Comparison of ENCODE assay signal across 9 cellular contexts in the genomic region with DNA sequence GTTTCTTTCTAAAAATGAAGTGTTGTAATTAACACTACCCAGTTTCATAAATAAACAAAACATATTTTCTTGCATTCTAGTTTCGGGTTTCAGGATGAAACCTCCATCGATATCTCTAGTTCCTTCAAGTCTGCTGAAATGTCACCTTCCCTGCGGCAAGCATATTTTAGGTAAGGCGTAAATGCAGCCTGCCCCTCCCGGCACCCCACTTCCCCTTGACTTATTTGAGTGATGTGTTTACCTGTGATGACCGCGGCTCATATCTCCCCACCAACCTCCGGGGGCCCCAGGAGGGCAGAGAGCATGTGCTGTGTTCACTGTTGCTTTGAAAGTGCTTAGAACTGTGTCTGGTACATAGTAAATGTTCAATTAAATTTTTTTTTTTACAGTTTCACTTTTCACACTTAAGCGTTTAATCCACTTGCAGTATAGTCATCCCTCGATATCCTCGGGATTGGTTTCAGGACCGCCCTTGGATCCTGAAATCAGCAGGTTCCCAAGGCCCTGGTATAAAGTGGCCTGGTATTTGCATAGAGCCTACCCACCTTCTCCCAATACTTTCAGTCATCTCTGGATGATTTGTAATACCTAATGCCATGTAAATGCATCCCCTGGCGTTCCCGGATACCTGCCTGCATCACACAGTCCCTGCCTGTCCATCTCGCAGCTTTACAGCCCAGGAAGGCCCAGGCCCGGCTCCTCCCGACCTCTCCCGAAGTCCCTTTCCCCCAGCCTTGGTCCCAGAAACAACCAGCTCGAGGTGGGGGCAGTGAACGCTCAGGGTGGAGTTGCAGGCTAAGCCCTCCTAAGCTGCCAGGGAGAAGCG. TPM values are rescaled to one million over a fixed set of nuclear protein-coding genes. Genes with fewer than 3 reads are reported as not detected.
A peak's percentile ranks its signal among the peaks of the same experiment; 100 is the strongest.
DNase-seq lines count a peak whose midpoint lies in the region; ATAC-seq and TF ChIP-seq lines count a peak whose summit lies in the region.
"Had no signal": no experiment of that assay in that cellular context is flagged by ENCODE, and none has a peak within 500 bp of the region (broad histone marks: within the 10 kb centered on the region; RNA-seq: fewer than 3 reads in every experiment).

No MANE protein-coding gene starts in this region.

- no peak for DNase-seq in NCI-H526 treated with DMSO at 0.1 percent for 48 hours (lab: John Stamatoyannopoulos, UW)
- DNase-seq in effector CD4-positive, alpha-beta T cell: no peak
- DNase-seq in EL: no peak
- DNase-seq: activated naive CD4-positive, alpha-beta T cell treated with anti-CD3 and anti-CD28 coated beads for 36 hours; erythroblast had no signal

- no peak for TF ChIP-seq CTCF in neural cell (IDR thresholded peaks at IDR 0.05; ENCODE audit: poor library complexity, severe bottlenecking)

- no peaks in the 10 kb centered on the region for H3K27me3 ChIP-seq in neural cell (ENCODE audit: insufficient read depth, low read depth, low read length)

- H3K4me2 ChIP-seq in neural cell (ENCODE audit: low read length): no peak overlapping the region

- peak overlapping the region; percentile 2 for H3K9ac ChIP-seq in neural cell (ENCODE audit: low read length)

- no peak for TF ChIP-seq EP300 in neural cell (conservative IDR thresholded peaks at IDR 0.05; ENCODE audit: poor library complexity, severe bottlenecking)

- TF ChIP-seq RAD21 in neural cell (conservative IDR thresholded peaks at IDR 0.05): no peak

- H3K27ac ChIP-seq in neural cell (ENCODE audit: low read length): no peak overlapping the region

- no peaks in the 10 kb centered on the region for H4K20me1 ChIP-seq in neural cell (ENCODE audit: insufficient read depth)

- H3K4me3 ChIP-seq in neural cell (ENCODE audit: low read length): no peak overlapping the region

- H3F3A ChIP-seq in neural cell (ENCODE audit: insufficient read depth, low read length, poor library complexity, severe bottlenecking): no peaks in the 10 kb centered on the region

- no peaks in the 10 kb centered on the region for H3K9me3 ChIP-seq in neural cell (ENCODE audit: low read length)

- no peaks in the 10 kb centered on the region for H3K9me2 ChIP-seq in neural cell (ENCODE audit: insufficient read depth, low read length)

- no peaks in the 10 kb centered on the region for H3K36me3 ChIP-seq in neural cell (ENCODE audit: insufficient read depth, low read length)

- ATAC-seq in GM18873 (IDR thresholded peaks at IDR 0.05; ENCODE audit: low FRiP score, unreplicated experiment) (peak; percentile 57), GM21619 (IDR thresholded peaks at IDR 0.05; ENCODE audit: unreplicated experiment) (peak; percentile 63), HG03469 (IDR thresholded peaks at IDR 0.05; ENCODE audit: unreplicated experiment) (peak; percentile 81)

- no peak overlapping the region for H2AFZ ChIP-seq in neural cell (ENCODE audit: low read depth, low read length)

- H3K79me2 ChIP-seq in neural cell (replicated peaks; ENCODE audit: insufficient read depth, low read length): no peaks in the 10 kb centered on the region

TF ChIP-seq in neural cell, 6 proteins besides CTCF, POLR2A, EP300 and RAD21:
- TF ChIP-seq SMC3 (conservative IDR thresholded peaks at IDR 0.05; ENCODE audit: poor library complexity) (no peak), TAF1 (IDR thresholded peaks at IDR 0.05; ENCODE audit: low read depth) (no peak), POLR2AphosphoS5 (IDR thresholded peaks at IDR 0.05) (no peak), MXI1 (conservative IDR thresholded peaks at IDR 0.05; ENCODE audit: poor library complexity, severe bottlenecking) (no peak), EZH2 (IDR thresholded peaks at IDR 0.05; ENCODE audit: borderline replicate concordance, insufficient read depth, low read length, poor library complexity, severe bottlenecking) (no peak)
- TF ChIP-seq, protein P1, sequence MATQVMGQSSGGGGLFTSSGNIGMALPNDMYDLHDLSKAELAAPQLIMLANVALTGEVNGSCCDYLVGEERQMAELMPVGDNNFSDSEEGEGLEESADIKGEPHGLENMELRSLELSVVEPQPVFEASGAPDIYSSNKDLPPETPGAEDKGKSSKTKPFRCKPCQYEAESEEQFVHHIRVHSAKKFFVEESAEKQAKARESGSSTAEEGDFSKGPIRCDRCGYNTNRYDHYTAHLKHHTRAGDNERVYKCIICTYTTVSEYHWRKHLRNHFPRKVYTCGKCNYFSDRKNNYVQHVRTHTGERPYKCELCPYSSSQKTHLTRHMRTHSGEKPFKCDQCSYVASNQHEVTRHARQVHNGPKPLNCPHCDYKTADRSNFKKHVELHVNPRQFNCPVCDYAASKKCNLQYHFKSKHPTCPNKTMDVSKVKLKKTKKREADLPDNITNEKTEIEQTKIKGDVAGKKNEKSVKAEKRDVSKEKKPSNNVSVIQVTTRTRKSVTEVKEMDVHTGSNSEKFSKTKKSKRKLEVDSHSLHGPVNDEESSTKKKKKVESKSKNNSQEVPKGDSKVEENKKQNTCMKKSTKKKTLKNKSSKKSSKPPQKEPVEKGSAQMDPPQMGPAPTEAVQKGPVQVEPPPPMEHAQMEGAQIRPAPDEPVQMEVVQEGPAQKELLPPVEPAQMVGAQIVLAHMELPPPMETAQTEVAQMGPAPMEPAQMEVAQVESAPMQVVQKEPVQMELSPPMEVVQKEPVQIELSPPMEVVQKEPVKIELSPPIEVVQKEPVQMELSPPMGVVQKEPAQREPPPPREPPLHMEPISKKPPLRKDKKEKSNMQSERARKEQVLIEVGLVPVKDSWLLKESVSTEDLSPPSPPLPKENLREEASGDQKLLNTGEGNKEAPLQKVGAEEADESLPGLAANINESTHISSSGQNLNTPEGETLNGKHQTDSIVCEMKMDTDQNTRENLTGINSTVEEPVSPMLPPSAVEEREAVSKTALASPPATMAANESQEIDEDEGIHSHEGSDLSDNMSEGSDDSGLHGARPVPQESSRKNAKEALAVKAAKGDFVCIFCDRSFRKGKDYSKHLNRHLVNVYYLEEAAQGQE (IDR thresholded peaks at IDR 0.05; ENCODE audit: borderline replicate concordance): no peak
TF ChIP-seq in neural cell: peak in this region for 0.

RNA-seq across cellular contexts. Expression of a gene that starts 40.2 kb away (rescaled TPM):
- 11.9 and 37.0 TPM in 2 replicates for polyA plus RNA-seq in neural cell
- polyA minus RNA-seq in neural cell: 19.3 and 23.6 TPM in 2 replicates
